ENCODE assay signal across 25 cellular contexts in the genomic region with DNA sequence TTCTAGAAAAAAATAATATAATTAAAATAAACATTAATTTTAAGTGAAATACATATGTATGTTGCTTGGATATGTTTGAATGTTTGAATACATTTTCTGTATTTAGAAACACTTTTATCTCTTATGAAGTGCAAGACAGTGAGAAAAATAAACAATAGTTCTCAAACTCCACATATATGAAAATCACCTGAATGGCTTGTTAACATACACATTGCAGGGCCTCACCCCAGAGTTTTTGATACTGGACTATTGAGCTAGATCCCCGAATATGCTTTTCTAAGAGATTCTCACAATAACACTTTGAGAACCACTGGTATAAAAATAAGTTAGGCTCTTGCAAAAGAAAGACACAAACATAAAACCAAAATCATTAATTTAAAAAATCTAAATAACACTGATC.
DNase-seq lines count a peak whose midpoint lies in the region; ATAC-seq and TF ChIP-seq lines count a peak whose summit lies in the region.
"Had no signal": no experiment of that assay in that cellular context is flagged by ENCODE, and none has a peak within 500 bp of the region (broad histone marks: within the 10 kb centered on the region; RNA-seq: fewer than 3 reads in every experiment).

No MANE protein-coding gene starts in this region.

- DNase-seq in WTC11 (ENCODE audit: low spot score), result no peak
- DNase-seq in epidermal melanocyte (ENCODE audit: insufficient read length, low spot score), result no peak
- DNase-seq: 8988T; ACHN; AML-193; BE2C; C1 segment of cervical spinal cord; Caco-2; Calu3; CD4-positive, alpha-beta memory T cell; CD4-positive, alpha-beta T cell; CD4-positive, CD25-positive, alpha-beta regulatory T cell; CD8-positive, alpha-beta memory T cell; CD8-positive, alpha-beta T cell; COR-L47; DMS 273 treated with DMSO at 0.1 percent for 48 hours; DMS153; DMS53; DMS79; DMS79 treated with DMSO at 0.1 percent for 48 hours; DND-41; EL had no signal

- peaks cover 55% of the 10 kb centered on the region for H3K4me1 Mint-ChIP-seq in WTC11
- H3K4me1 Mint-ChIP-seq: B cell; CD14-positive monocyte; CD4-positive, alpha-beta memory T cell; CD4-positive, CD25-positive, alpha-beta regulatory T cell; CD8-positive, alpha-beta memory T cell had no signal

- TF ChIP-seq CTCF in WTC11 (IDR thresholded peaks at IDR 0.05), result no peak

- H3K27ac Mint-ChIP-seq in WTC11, result no peak overlapping the region
- H3K27ac Mint-ChIP-seq: B cell; CD14-positive monocyte; CD4-positive, alpha-beta memory T cell; CD4-positive, alpha-beta T cell; CD4-positive, CD25-positive, alpha-beta regulatory T cell; CD8-positive, alpha-beta T cell had no signal

- POLR2A ChIA-PET in WTC11 (lab: Charles Lee), result no interaction called here

- H3K27me3 Mint-ChIP-seq in WTC11 (ENCODE audit: low read depth), result no peaks in the 10 kb centered on the region
- H3K27me3 Mint-ChIP-seq: B cell; CD4-positive, alpha-beta memory T cell; CD4-positive, alpha-beta T cell; CD4-positive, CD25-positive, alpha-beta regulatory T cell; CD8-positive, alpha-beta memory T cell had no signal

- CTCF ChIA-PET in WTC11 (lab: Charles Lee), result no interaction called here

- no peak for ATAC-seq in WTC11
- ATAC-seq: A549; CD8-positive, alpha-beta T cell had no signal

- no peak overlapping the region for H3K4me3 Mint-ChIP-seq in WTC11
- H3K4me3 Mint-ChIP-seq: B cell; CD14-positive monocyte; CD4-positive, alpha-beta memory T cell; CD4-positive, alpha-beta T cell; CD4-positive, CD25-positive, alpha-beta regulatory T cell; CD8-positive, alpha-beta memory T cell; CD8-positive, alpha-beta T cell had no signal

- peaks cover 8% of the 10 kb centered on the region for H3K36me3 Mint-ChIP-seq in WTC11
- H3K36me3 Mint-ChIP-seq: CD14-positive monocyte; CD4-positive, alpha-beta memory T cell; CD4-positive, CD25-positive, alpha-beta regulatory T cell; CD8-positive, alpha-beta memory T cell; CD8-positive, alpha-beta T cell had no signal

- H3K9me3 Mint-ChIP-seq in WTC11, result no peaks in the 10 kb centered on the region
- H3K9me3 Mint-ChIP-seq: CD8-positive, alpha-beta T cell had no signal

TF ChIP-seq in WTC11, 78 proteins besides CTCF, POLR2A, EP300 and RAD21 (continues in another document):
- TF ChIP-seq ZNF416 (CRISPR knock-in tag; IDR thresholded peaks at IDR 0.05) (peak; percentile 51; the same call in 1 of the 2 replicates), HMGA2 (CRISPR knock-in tag; IDR thresholded peaks at IDR 0.05) (no peak), RELA (CRISPR knock-in tag; IDR thresholded peaks at IDR 0.05; ENCODE audit: borderline replicate concordance) (no peak), NFYB (CRISPR knock-in tag; conservative IDR thresholded peaks at IDR 0.05; ENCODE audit: low read depth) (no peak), ESRRA (CRISPR knock-in tag; IDR thresholded peaks at IDR 0.05; ENCODE audit: borderline replicate concordance) (no peak), FOXP1 (CRISPR knock-in tag; IDR thresholded peaks at IDR 0.05; ENCODE audit: borderline replicate concordance) (no peak), MYBL2 (CRISPR knock-in tag; IDR thresholded peaks at IDR 0.05) (no peak), ZBTB21 (CRISPR knock-in tag; IDR thresholded peaks at IDR 0.05; ENCODE audit: borderline replicate concordance) (no peak), TEAD4 (CRISPR knock-in tag; IDR thresholded peaks at IDR 0.05) (no peak), GRHL2 (CRISPR knock-in tag; IDR thresholded peaks at IDR 0.05; ENCODE audit: insufficient replicate concordance, severe bottlenecking) (no peak), ZNF263 (CRISPR knock-in tag; IDR thresholded peaks at IDR 0.05; ENCODE audit: low read depth) (no peak), ZNF671 (CRISPR knock-in tag; IDR thresholded peaks at IDR 0.05) (0 out of 2 replicates have a peak, but pooled peaks have one; percentile 37), SMAD4 (CRISPR knock-in tag; IDR thresholded peaks at IDR 0.05) (no peak), CREM (CRISPR knock-in tag; IDR thresholded peaks at IDR 0.05) (no peak), ZNF121 (CRISPR knock-in tag; IDR thresholded peaks at IDR 0.05) (no peak), ELF4 (CRISPR knock-in tag; IDR thresholded peaks at IDR 0.05; ENCODE audit: low read depth) (no peak), EMX1 (CRISPR knock-in tag; IDR thresholded peaks at IDR 0.05) (no peak)
- TF ChIP-seq, protein P1, sequence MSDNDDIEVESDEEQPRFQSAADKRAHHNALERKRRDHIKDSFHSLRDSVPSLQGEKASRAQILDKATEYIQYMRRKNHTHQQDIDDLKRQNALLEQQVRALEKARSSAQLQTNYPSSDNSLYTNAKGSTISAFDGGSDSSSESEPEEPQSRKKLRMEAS (CRISPR knock-in tag; IDR thresholded peaks at IDR 0.05), result no peak
- TF ChIP-seq, protein P2, sequence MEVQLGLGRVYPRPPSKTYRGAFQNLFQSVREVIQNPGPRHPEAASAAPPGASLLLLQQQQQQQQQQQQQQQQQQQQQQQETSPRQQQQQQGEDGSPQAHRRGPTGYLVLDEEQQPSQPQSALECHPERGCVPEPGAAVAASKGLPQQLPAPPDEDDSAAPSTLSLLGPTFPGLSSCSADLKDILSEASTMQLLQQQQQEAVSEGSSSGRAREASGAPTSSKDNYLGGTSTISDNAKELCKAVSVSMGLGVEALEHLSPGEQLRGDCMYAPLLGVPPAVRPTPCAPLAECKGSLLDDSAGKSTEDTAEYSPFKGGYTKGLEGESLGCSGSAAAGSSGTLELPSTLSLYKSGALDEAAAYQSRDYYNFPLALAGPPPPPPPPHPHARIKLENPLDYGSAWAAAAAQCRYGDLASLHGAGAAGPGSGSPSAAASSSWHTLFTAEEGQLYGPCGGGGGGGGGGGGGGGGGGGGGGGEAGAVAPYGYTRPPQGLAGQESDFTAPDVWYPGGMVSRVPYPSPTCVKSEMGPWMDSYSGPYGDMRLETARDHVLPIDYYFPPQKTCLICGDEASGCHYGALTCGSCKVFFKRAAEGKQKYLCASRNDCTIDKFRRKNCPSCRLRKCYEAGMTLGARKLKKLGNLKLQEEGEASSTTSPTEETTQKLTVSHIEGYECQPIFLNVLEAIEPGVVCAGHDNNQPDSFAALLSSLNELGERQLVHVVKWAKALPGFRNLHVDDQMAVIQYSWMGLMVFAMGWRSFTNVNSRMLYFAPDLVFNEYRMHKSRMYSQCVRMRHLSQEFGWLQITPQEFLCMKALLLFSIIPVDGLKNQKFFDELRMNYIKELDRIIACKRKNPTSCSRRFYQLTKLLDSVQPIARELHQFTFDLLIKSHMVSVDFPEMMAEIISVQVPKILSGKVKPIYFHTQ (CRISPR knock-in tag; IDR thresholded peaks at IDR 0.05), result peak; percentile 78; the same call in 1 of the 2 replicates
- TF ChIP-seq, protein P3, sequence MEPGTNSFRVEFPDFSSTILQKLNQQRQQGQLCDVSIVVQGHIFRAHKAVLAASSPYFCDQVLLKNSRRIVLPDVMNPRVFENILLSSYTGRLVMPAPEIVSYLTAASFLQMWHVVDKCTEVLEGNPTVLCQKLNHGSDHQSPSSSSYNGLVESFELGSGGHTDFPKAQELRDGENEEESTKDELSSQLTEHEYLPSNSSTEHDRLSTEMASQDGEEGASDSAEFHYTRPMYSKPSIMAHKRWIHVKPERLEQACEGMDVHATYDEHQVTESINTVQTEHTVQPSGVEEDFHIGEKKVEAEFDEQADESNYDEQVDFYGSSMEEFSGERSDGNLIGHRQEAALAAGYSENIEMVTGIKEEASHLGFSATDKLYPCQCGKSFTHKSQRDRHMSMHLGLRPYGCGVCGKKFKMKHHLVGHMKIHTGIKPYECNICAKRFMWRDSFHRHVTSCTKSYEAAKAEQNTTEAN (CRISPR knock-in tag; IDR thresholded peaks at IDR 0.05), result no peak
- TF ChIP-seq, protein P4, sequence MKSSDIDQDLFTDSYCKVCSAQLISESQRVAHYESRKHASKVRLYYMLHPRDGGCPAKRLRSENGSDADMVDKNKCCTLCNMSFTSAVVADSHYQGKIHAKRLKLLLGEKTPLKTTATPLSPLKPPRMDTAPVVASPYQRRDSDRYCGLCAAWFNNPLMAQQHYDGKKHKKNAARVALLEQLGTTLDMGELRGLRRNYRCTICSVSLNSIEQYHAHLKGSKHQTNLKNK (CRISPR knock-in tag; IDR thresholded peaks at IDR 0.05), result peak; percentile 89
- TF ChIP-seq, protein P5, sequence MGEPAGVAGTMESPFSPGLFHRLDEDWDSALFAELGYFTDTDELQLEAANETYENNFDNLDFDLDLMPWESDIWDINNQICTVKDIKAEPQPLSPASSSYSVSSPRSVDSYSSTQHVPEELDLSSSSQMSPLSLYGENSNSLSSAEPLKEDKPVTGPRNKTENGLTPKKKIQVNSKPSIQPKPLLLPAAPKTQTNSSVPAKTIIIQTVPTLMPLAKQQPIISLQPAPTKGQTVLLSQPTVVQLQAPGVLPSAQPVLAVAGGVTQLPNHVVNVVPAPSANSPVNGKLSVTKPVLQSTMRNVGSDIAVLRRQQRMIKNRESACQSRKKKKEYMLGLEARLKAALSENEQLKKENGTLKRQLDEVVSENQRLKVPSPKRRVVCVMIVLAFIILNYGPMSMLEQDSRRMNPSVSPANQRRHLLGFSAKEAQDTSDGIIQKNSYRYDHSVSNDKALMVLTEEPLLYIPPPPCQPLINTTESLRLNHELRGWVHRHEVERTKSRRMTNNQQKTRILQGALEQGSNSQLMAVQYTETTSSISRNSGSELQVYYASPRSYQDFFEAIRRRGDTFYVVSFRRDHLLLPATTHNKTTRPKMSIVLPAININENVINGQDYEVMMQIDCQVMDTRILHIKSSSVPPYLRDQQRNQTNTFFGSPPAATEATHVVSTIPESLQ (CRISPR knock-in tag; IDR thresholded peaks at IDR 0.05), result no peak
- TF ChIP-seq, protein P6, sequence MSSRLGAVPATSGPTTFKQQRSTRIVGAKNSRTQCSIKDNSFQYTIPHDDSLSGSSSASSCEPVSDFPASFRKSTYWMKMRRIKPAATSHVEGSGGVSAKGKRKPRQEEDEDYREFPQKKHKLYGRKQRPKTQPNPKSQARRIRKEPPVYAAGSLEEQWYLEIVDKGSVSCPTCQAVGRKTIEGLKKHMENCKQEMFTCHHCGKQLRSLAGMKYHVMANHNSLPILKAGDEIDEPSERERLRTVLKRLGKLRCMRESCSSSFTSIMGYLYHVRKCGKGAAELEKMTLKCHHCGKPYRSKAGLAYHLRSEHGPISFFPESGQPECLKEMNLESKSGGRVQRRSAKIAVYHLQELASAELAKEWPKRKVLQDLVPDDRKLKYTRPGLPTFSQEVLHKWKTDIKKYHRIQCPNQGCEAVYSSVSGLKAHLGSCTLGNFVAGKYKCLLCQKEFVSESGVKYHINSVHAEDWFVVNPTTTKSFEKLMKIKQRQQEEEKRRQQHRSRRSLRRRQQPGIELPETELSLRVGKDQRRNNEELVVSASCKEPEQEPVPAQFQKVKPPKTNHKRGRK (CRISPR knock-in tag; IDR thresholded peaks at IDR 0.05; ENCODE audit: borderline replicate concordance), result no peak
